Comparison of ENCODE assay signal across 22 cellular contexts in genomic region chr16:16030449-16030848, GRCh38.
DNase-seq lines count a peak whose midpoint lies in the region; ATAC-seq and TF ChIP-seq lines count a peak whose summit lies in the region.
"Had no signal": no experiment of that assay in that cellular context is flagged by ENCODE, and none has a peak within 500 bp of the region (broad histone marks: within the 10 kb centered on the region; RNA-seq: fewer than 3 reads in every experiment).

No MANE protein-coding gene starts in this region.

- DNase-seq in left ventricle myocardium inferior (no peak), right atrium auricular region (ENCODE audit: low spot score) (no peak), NK-92 (lab: John Stamatoyannopoulos, UW; ENCODE audit: unreplicated experiment) (no peak), SKM-1 treated with dmso at 0.1 percent for 144 hours (lab: John Stamatoyannopoulos, UW; ENCODE audit: unreplicated experiment) (no peak), NCI-H82 treated with DMSO at 0.1 percent for 48 hours (lab: John Stamatoyannopoulos, UW; ENCODE audit: unreplicated experiment) (no peak)
- no peak for DNase-seq in stimulated activated effector memory CD8-positive, alpha-beta T cell treated with anti-CD3 and anti-CD28 coated beads, Interleukin-12 subunit alpha, Interleukin-12 subunit beta, amount 100 ng/mL, for 72 hours (ENCODE audit: low spot score in 2 of 2)
- DNase-seq in activated CD8-positive, alpha-beta memory T cell treated with anti-CD3 and anti-CD28 coated beads, Interleukin-2, amount 50 U/mL, for 4 hours, result no peak
- DNase-seq: 8988T; BE2C; Calu3; CD8-positive, alpha-beta T cell; GF-D8; HCEC 1CT; MV-4-11; NCI-H187; NCI-H2227 treated with DMSO at 0.1 percent for 48 hours; NCI-H524; NCI-H82; PC-9 had no signal

- intact Hi-C loops in left ventricle myocardium inferior (cut with micrococcal nuclease), result no loop called here

- H3K27me3 ChIP-seq in left ventricle myocardium inferior (ENCODE audit: low read depth) (no peaks in the 10 kb centered on the region), right atrium auricular region (no peaks in the 10 kb centered on the region), gastroesophageal sphincter (no peaks in the 10 kb centered on the region)
- H3K27me3 ChIP-seq: BE2C had no signal

- H3K9me3 Mint-ChIP-seq in stimulated activated effector memory CD8-positive, alpha-beta T cell treated with anti-CD3 and anti-CD28 coated beads, Interleukin-12 subunit alpha, Interleukin-12 subunit beta, amount 100 ng/mL, for 72 hours, result no peaks in the 10 kb centered on the region
- H3K9me3 Mint-ChIP-seq: CD8-positive, alpha-beta T cell; GM23338 had no signal

- peaks cover 10% of the 10 kb centered on the region for H3K36me3 ChIP-seq in left ventricle myocardium inferior
- H3K36me3 ChIP-seq in right atrium auricular region, result peaks cover 4% of the 10 kb centered on the region
- peaks cover 0 to 45% of the 10 kb centered on the region in 2 donors for H3K36me3 ChIP-seq in gastroesophageal sphincter

- TF ChIP-seq CTCF in left ventricle myocardium inferior (IDR thresholded peaks at IDR 0.05; ENCODE audit: borderline replicate concordance), result no peak
- no peak for TF ChIP-seq CTCF in right atrium auricular region (IDR thresholded peaks at IDR 0.05)
- TF ChIP-seq CTCF in gastroesophageal sphincter (IDR thresholded peaks at IDR 0.05), result no peak

- peak overlapping the region; percentile 61 for H3K27ac ChIP-seq in left ventricle myocardium inferior (replicated peaks)
- no peak overlapping the region for H3K27ac ChIP-seq in right atrium auricular region
- peak overlapping the region in 3 of 4 donors; percentile 66 to 87 (median 87) for H3K27ac ChIP-seq in gastroesophageal sphincter

- H3K4me1 ChIP-seq in left ventricle myocardium inferior (peaks cover 65% of the 10 kb centered on the region), right atrium auricular region (peaks cover 0 to 24% of the 10 kb centered on the region in 2 donors), gastroesophageal sphincter (peaks cover 0 to 89% (median 31%) of the 10 kb centered on the region in 3 donors)
- H3K4me1 ChIP-seq: BE2C had no signal

- no peak for TF ChIP-seq POLR2A in gastroesophageal sphincter (IDR thresholded peaks at IDR 0.05)

- no peak for TF ChIP-seq EP300 in gastroesophageal sphincter (IDR thresholded peaks at IDR 0.05)

- ATAC-seq in gastroesophageal sphincter, result no peak
- ATAC-seq in stimulated activated effector memory CD8-positive, alpha-beta T cell treated with anti-CD3 and anti-CD28 coated beads, Interleukin-12 subunit alpha, Interleukin-12 subunit beta, amount 100 ng/mL, for 72 hours, result no peak
- ATAC-seq: CD8-positive, alpha-beta T cell; GM23338; K562 had no signal

- whole genome bisulfite sequencing in gastroesophageal sphincter (ENCODE audit: low coverage in 1 of 2), 2 donors, result 65 to 89% methylated on average over 4 to 8 of the region's 8 CpGs

- no peaks in the 10 kb centered on the region for H3K9me3 ChIP-seq in left ventricle myocardium inferior (replicated peaks)
- H3K9me3 ChIP-seq in right atrium auricular region, result no peaks in the 10 kb centered on the region
- H3K9me3 ChIP-seq in gastroesophageal sphincter, result no peaks in the 10 kb centered on the region
- H3K9me3 ChIP-seq: BE2C had no signal

- H3K27ac Mint-ChIP-seq in stimulated activated effector memory CD8-positive, alpha-beta T cell treated with anti-CD3 and anti-CD28 coated beads, Interleukin-12 subunit alpha, Interleukin-12 subunit beta, amount 100 ng/mL, for 72 hours, result peak overlapping the region; percentile 43
- H3K27ac Mint-ChIP-seq: CD8-positive, alpha-beta T cell; GM23338 had no signal

- no peak overlapping the region for H3K4me3 Mint-ChIP-seq in stimulated activated effector memory CD8-positive, alpha-beta T cell treated with anti-CD3 and anti-CD28 coated beads, Interleukin-12 subunit alpha, Interleukin-12 subunit beta, amount 100 ng/mL, for 72 hours
- H3K4me3 Mint-ChIP-seq: CD8-positive, alpha-beta T cell; GM23338 had no signal

- peaks cover 37% of the 10 kb centered on the region for H3K4me1 Mint-ChIP-seq in stimulated activated effector memory CD8-positive, alpha-beta T cell treated with anti-CD3 and anti-CD28 coated beads, Interleukin-12 subunit alpha, Interleukin-12 subunit beta, amount 100 ng/mL, for 72 hours

- H3K36me3 Mint-ChIP-seq in stimulated activated effector memory CD8-positive, alpha-beta T cell treated with anti-CD3 and anti-CD28 coated beads, Interleukin-12 subunit alpha, Interleukin-12 subunit beta, amount 100 ng/mL, for 72 hours, result peaks cover 68% of the 10 kb centered on the region

- no peak overlapping the region for H3K4me3 ChIP-seq in left ventricle myocardium inferior
- H3K4me3 ChIP-seq in right atrium auricular region, result no peak overlapping the region
- no peak overlapping the region for H3K4me3 ChIP-seq in gastroesophageal sphincter
- H3K4me3 ChIP-seq: GM23338, K562, PC-9 had no signal

Comparison
In these comparisons a context has a peak if more than half of its experiments do, and no peak if none do; other contexts are left out.
1. H3K27ac ChIP-seq: peak in left ventricle myocardium inferior (single experiment) and gastroesophageal sphincter (3 of 4); none in right atrium auricular region (0 of 2).